8 cellular contexts compared by ENCODE assay signal in genomic region chr2:200509227-200509607, GRCh38. TPM values are rescaled to one million over a fixed set of nuclear protein-coding genes. Genes with fewer than 3 reads are reported as not detected.
DNase-seq lines count a peak whose midpoint lies in the region; FAIRE-seq and TF ChIP-seq lines count a peak whose summit lies in the region.

No MANE protein-coding gene starts in this region.

- H3K27ac Mint-ChIP-seq in mesothelial cell of epicardium = peak overlapping the region; percentile 81

- no peaks in the 10 kb centered on the region for H3K9me3 ChIP-seq in Peyer's patch
- H3K9me3 ChIP-seq in effector memory CD4-positive, alpha-beta T cell (ENCODE audit: control insufficient read depth, low read length) = no peaks in the 10 kb centered on the region

- no peaks in the 10 kb centered on the region for H3K27me3 ChIP-seq in Peyer's patch
- H3K27me3 ChIP-seq in effector memory CD4-positive, alpha-beta T cell (replicated peaks; ENCODE audit: control insufficient read depth, insufficient read depth, low read length, poor library complexity, severe bottlenecking) = no peaks in the 10 kb centered on the region

- H3K36me3 Mint-ChIP-seq in mesothelial cell of epicardium = peaks cover 4% of the 10 kb centered on the region

- no peak for TF ChIP-seq CTCF in Peyer's patch (IDR thresholded peaks at IDR 0.05)
- TF ChIP-seq CTCF in mesothelial cell of epicardium (IDR thresholded peaks at IDR 0.05; ENCODE audit: unreplicated experiment) = no peak

- FAIRE-seq in GM19239 (lab: Jason Lieb, UNC) = no peak

- H3K36me3 ChIP-seq in Peyer's patch = peaks cover 0 to 4% (median 0%) of the 10 kb centered on the region in 3 donors
- peaks cover 3% of the 10 kb centered on the region for H3K36me3 ChIP-seq in effector memory CD4-positive, alpha-beta T cell (ENCODE audit: control insufficient read depth, insufficient read depth, low read length)

- DNase-seq in AG08395 (ENCODE audit: low spot score) = peak; percentile 44
- peak; percentile 13 for DNase-seq in GM19239 (ENCODE audit: insufficient read length, low spot score)
- DNase-seq in Peyer's patch = no peak
- DNase-seq in effector memory CD4-positive, alpha-beta T cell = no peak
- DNase-seq in mesothelial cell of epicardium (ENCODE audit: low spot score in 2 of 2, unreplicated experiment in 2 of 2) = no peak
- no peak for DNase-seq in midbrain (lab: John Stamatoyannopoulos, UW)
- DNase-seq in posterior vena cava (ENCODE audit: low spot score) = no peak
- no peak for DNase-seq in COLO829 (ENCODE audit: low spot score)

- H3K27me3 Mint-ChIP-seq in mesothelial cell of epicardium (ENCODE audit: low read depth) = peaks cover under 1% of the 10 kb centered on the region

- H3K4me3 ChIP-seq in Peyer's patch = peak overlapping the region; percentile 87 to 96 (median 92)
- H3K4me3 ChIP-seq in effector memory CD4-positive, alpha-beta T cell (ENCODE audit: insufficient read depth, low read depth, low read length, poor library complexity, severe bottlenecking) = peak overlapping the region; percentile 65

- H3K4me1 ChIP-seq in Peyer's patch = peaks cover 0 to 10% (median 0%) of the 10 kb centered on the region in 4 donors
- H3K4me1 ChIP-seq in effector memory CD4-positive, alpha-beta T cell (ENCODE audit: control insufficient read depth, insufficient read depth, low read length, poor library complexity, severe bottlenecking) = peaks cover 7% of the 10 kb centered on the region

- H3K4me3 Mint-ChIP-seq in mesothelial cell of epicardium = peak overlapping the region; percentile 82

- H3K4me1 Mint-ChIP-seq in mesothelial cell of epicardium = peaks cover 12% of the 10 kb centered on the region

- peak overlapping the region; percentile 83 to 89 (median 85) for H3K27ac ChIP-seq in Peyer's patch
- H3K27ac ChIP-seq in effector memory CD4-positive, alpha-beta T cell (ENCODE audit: insufficient read depth, low read length, poor library complexity, severe bottlenecking) = peak overlapping the region; percentile 51

- H3K9me3 Mint-ChIP-seq in mesothelial cell of epicardium = no peaks in the 10 kb centered on the region

- intact Hi-C loops in posterior vena cava (cut with DNase I) = no loop called here

- TF ChIP-seq POLR2A in Peyer's patch (IDR thresholded peaks at IDR 0.05) = no peak

RNA-seq across cellular contexts. Expression of gene KCTD18, which starts 0.7 kb away (rescaled TPM):
- total RNA-seq in Peyer's patch (10 to 100 TPM; 14.0 to 33.0 (median 16.8) TPM), mesothelial cell of epicardium (13.2 to 15.6 TPM (median 14.6 TPM) in 3 replicates), posterior vena cava (10 to 100 TPM; 13.8 to 18.5 TPM)

RNA-seq across cellular contexts. Expression of gene SGO2, which starts 16.8 kb away (rescaled TPM):
- 1 to 10 TPM; 2.5 to 10.0 (median 6.7) TPM for total RNA-seq in Peyer's patch
- total RNA-seq in mesothelial cell of epicardium = 8.8 to 10.7 TPM (median 9.2 TPM) in 3 replicates
- 1 to 10 TPM; 2.3 to 2.7 TPM for total RNA-seq in posterior vena cava

Comparison
In these comparisons a context has a peak if more than half of its experiments do, and no peak if none do; other contexts are left out.
1. DNase-seq: peak in AG08395 (single experiment) and GM19239 (single experiment); none in Peyer's patch (0 of 3), effector memory CD4-positive, alpha-beta T cell (0 of 3), mesothelial cell of epicardium (0 of 2), midbrain (single experiment), posterior vena cava (single experiment) and COLO829 (single experiment).